2 cellular contexts compared by ENCODE assay signal in the genomic region with DNA sequence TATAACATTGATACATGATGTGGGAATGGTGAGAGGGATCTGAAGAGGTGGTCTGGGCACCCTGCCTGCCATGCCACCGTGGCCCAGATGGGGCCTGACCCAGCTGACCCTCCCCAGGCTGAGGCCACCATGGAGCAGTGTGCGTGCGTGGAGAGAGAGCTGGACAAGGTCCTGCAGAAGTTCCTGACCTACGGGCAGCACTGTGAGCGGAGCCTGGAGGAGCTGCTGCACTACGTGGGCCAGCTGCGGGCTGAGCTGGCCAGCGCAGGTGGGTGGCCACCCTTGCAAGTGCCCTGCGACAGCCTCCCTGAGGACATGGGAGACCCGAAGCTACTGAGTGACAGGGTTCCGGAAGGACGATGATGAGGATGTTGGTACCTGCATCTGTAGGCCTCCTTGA.
TF ChIP-seq lines count a peak whose summit lies in the region.

No MANE protein-coding gene starts in this region.

TF ChIP-seq in HCT116, 20 proteins besides CTCF, POLR2A, EP300 and RAD21:
- TF ChIP-seq EGR1 (IDR thresholded peaks at IDR 0.05; ENCODE audit: low read depth) = no peak
- TF ChIP-seq, protein P1, sequence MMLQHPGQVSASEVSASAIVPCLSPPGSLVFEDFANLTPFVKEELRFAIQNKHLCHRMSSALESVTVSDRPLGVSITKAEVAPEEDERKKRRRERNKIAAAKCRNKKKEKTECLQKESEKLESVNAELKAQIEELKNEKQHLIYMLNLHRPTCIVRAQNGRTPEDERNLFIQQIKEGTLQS (IDR thresholded peaks at IDR 0.05) = no peak

TF ChIP-seq in H1, 55 proteins besides CTCF, POLR2A, EP300 and RAD21:
- TF ChIP-seq POLR2AphosphoS5 (IDR thresholded peaks at IDR 0.05; ENCODE audit: low read depth, low read length) (peak; percentile 47; the same call in 1 of the 2 replicates), YY1 (IDR thresholded peaks at IDR 0.05; ENCODE audit: low read depth, low read length) (no peak)
